Comparison of ENCODE assay signal across 12 cellular contexts in the genomic region with DNA sequence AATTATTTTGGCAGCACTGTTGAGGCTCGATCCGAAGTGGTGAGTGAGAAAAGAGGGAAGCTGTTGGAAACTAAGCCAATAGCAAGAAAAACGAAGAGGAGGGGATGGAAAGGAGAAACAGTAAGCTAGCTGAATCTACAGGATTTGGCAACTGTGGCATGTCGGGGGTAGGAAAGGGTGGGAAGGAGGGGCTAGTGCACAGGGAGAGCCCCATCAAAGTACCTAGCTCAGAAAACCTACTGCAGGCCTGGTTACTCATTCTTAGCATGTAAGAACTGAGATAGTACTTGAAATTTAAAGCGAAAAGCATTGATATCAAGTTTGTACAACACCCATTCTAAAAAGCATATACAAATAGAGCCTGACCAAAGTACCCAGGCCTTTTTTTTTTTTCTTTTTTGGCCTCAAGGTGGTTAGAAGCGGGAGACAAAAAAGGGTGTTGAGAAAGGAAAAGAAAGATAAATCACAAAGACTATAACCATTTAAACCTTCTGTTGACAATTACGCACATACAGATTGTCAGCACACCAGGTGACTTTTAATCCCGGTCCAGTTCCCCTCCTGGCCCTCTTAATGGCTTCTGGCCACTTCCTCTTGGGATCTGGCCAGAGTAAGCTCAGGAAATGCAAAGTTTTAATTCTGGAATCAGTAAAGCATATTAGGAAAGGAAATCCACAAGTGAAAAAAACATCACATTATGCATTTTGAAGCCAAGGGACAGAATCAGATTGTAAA. TPM values are rescaled to one million over a fixed set of nuclear protein-coding genes. Genes with fewer than 3 reads are reported as not detected.
A peak's percentile ranks its signal among the peaks of the same experiment; 100 is the strongest.
DNase-seq lines count a peak whose midpoint lies in the region; ATAC-seq and TF ChIP-seq lines count a peak whose summit lies in the region.
"Had no signal": no experiment of that assay in that cellular context is flagged by ENCODE, and none has a peak within 500 bp of the region (broad histone marks: within the 10 kb centered on the region; RNA-seq: fewer than 3 reads in every experiment).

No MANE protein-coding gene starts in this region.

- intact Hi-C loops in activated T-helper 1 cell treated with anti-CD3 and anti-CD28 coated beads, Interleukin-12 subunit alpha, Interleukin-12 subunit beta, Interleukin-2, Interleukin-4 antibody, amounts not matched to agents 30 ng/mL and 10 ng/mL and 1 ng/mL, durations not matched to agents 14 hours and 24 hours and 36 hours (cut with micrococcal nuclease): loop anchor here (2.0 kb wide), 1 partner anchor 167 kb away; a partner anchor contains a TSS
- intact Hi-C loops in heart right ventricle (cut with DNase I): loop anchor here in 2 of 10 donors (10.0 kb wide), 1 partner anchor 49 kb away; a partner anchor contains a TSS
- intact Hi-C loops in gastrocnemius medialis (cut with DNase I; ENCODE audit: low total_unique reads): no loop called here

- DNase-seq in DMS153 (lab: John Stamatoyannopoulos, UW): peak; percentile 29
- no peak for DNase-seq in DMS153 treated with DMSO at 0.1 percent for 48 hours (lab: John Stamatoyannopoulos, UW; ENCODE audit: unreplicated experiment)
- no peak for DNase-seq in activated T-helper 1 cell treated with anti-CD3 and anti-CD28 coated beads, Interleukin-12 subunit alpha, Interleukin-12 subunit beta, Interleukin-2, Interleukin-4 antibody, amounts not matched to agents 30 ng/mL and 10 ng/mL and 1 ng/mL, durations not matched to agents 14 hours and 24 hours and 36 hours (ENCODE audit: low spot score)
- DNase-seq in heart right ventricle: peak in 1 of 2 donors; percentile 63
- DNase-seq in gastrocnemius medialis: no peak
- no peak for DNase-seq in NCI-H2029 treated with DMSO at 0.1 percent for 48 hours (lab: John Stamatoyannopoulos, UW)
- DNase-seq: RPMI8226 had no signal

- peaks cover 0 to 41% (median 32%) of the 10 kb centered on the region in 9 donors for H3K4me1 ChIP-seq in heart right ventricle
- H3K4me1 ChIP-seq in gastrocnemius medialis: peaks cover 0 to 22% of the 10 kb centered on the region in 2 donors

- H3K36me3 Mint-ChIP-seq in activated T-helper 1 cell treated with anti-CD3 and anti-CD28 coated beads, Interleukin-12 subunit alpha, Interleukin-12 subunit beta, Interleukin-2, Interleukin-4 antibody, amounts not matched to agents 30 ng/mL and 10 ng/mL and 1 ng/mL, durations not matched to agents 14 hours and 24 hours and 36 hours (ENCODE audit: low read depth): peaks cover 6% of the 10 kb centered on the region

- peak overlapping the region in 2 of 10 donors; percentile 0 to 2 for H3K4me3 ChIP-seq in heart right ventricle
- no peak overlapping the region for H3K4me3 ChIP-seq in gastrocnemius medialis
- H3K4me3 ChIP-seq: tibial artery had no signal

- H3K9me3 Mint-ChIP-seq in activated T-helper 1 cell treated with anti-CD3 and anti-CD28 coated beads, Interleukin-12 subunit alpha, Interleukin-12 subunit beta, Interleukin-2, Interleukin-4 antibody, amounts not matched to agents 30 ng/mL and 10 ng/mL and 1 ng/mL, durations not matched to agents 14 hours and 24 hours and 36 hours: no peaks in the 10 kb centered on the region

- H3K9me3 ChIP-seq in heart right ventricle (no peaks in the 10 kb centered on the region), gastrocnemius medialis (no peaks in the 10 kb centered on the region)
- H3K9me3 ChIP-seq: tibial artery had no signal

- H3K4me1 Mint-ChIP-seq in activated T-helper 1 cell treated with anti-CD3 and anti-CD28 coated beads, Interleukin-12 subunit alpha, Interleukin-12 subunit beta, Interleukin-2, Interleukin-4 antibody, amounts not matched to agents 30 ng/mL and 10 ng/mL and 1 ng/mL, durations not matched to agents 14 hours and 24 hours and 36 hours (ENCODE audit: low read depth): peaks cover 32% of the 10 kb centered on the region

- no peaks in the 10 kb centered on the region for H3K27me3 Mint-ChIP-seq in activated T-helper 1 cell treated with anti-CD3 and anti-CD28 coated beads, Interleukin-12 subunit alpha, Interleukin-12 subunit beta, Interleukin-2, Interleukin-4 antibody, amounts not matched to agents 30 ng/mL and 10 ng/mL and 1 ng/mL, durations not matched to agents 14 hours and 24 hours and 36 hours (ENCODE audit: insufficient read depth)

- TF ChIP-seq POLR2A in gastrocnemius medialis (IDR thresholded peaks at IDR 0.05): no peak

- H3K27ac Mint-ChIP-seq in activated T-helper 1 cell treated with anti-CD3 and anti-CD28 coated beads, Interleukin-12 subunit alpha, Interleukin-12 subunit beta, Interleukin-2, Interleukin-4 antibody, amounts not matched to agents 30 ng/mL and 10 ng/mL and 1 ng/mL, durations not matched to agents 14 hours and 24 hours and 36 hours: peak overlapping the region; percentile 59

- H3K4me3 Mint-ChIP-seq in activated T-helper 1 cell treated with anti-CD3 and anti-CD28 coated beads, Interleukin-12 subunit alpha, Interleukin-12 subunit beta, Interleukin-2, Interleukin-4 antibody, amounts not matched to agents 30 ng/mL and 10 ng/mL and 1 ng/mL, durations not matched to agents 14 hours and 24 hours and 36 hours: no peak overlapping the region

- ATAC-seq in heart right ventricle (peak; percentile 58 to 93 (median 87)), gastrocnemius medialis (peak in 1 of 2 donors; percentile 62), GM18502 (IDR thresholded peaks at IDR 0.05; ENCODE audit: poor library complexity, unreplicated experiment) (no peak), HG03045 (IDR thresholded peaks at IDR 0.05; ENCODE audit: unreplicated experiment) (no peak)

- WGBS in heart right ventricle, 2 donors: 36 to 41% methylated on average over 8 of the region's 8 CpGs

- H3K27ac ChIP-seq in heart right ventricle: peak overlapping the region in 9 of 10 donors; percentile 36 to 82 (median 66)
- H3K27ac ChIP-seq in gastrocnemius medialis: peak overlapping the region; percentile 54 to 75 (median 58)
- H3K27ac ChIP-seq: 22Rv1, KMS-11, tibial artery had no signal

- no peak for TF ChIP-seq CTCF in heart right ventricle (IDR thresholded peaks at IDR 0.05)
- no peak for TF ChIP-seq CTCF in gastrocnemius medialis (IDR thresholded peaks at IDR 0.05 in 4 of 5, conservative IDR thresholded peaks at IDR 0.05 in 1 of 5)

- in situ Hi-C loops in gastrocnemius medialis (cut with MboI; ENCODE audit: low sequenced_read_pairs in 4 of 4): no loop called here

- H3K27me3 ChIP-seq in heart right ventricle: no peaks in the 10 kb centered on the region
- no peaks in the 10 kb centered on the region for H3K27me3 ChIP-seq in gastrocnemius medialis
- H3K27me3 ChIP-seq: tibial artery had no signal

- peaks cover 0 to 6% (median 0%) of the 10 kb centered on the region in 9 donors for H3K36me3 ChIP-seq in heart right ventricle
- H3K36me3 ChIP-seq in gastrocnemius medialis: no peaks in the 10 kb centered on the region
- H3K36me3 ChIP-seq: tibial artery had no signal

RNA-seq across cellular contexts. Expression of a gene that starts 50.4 kb away (rescaled TPM):
- 73.6 and 77.4 TPM in 2 replicates for total RNA-seq in activated T-helper 1 cell treated with anti-CD3 and anti-CD28 coated beads, Interleukin-12 subunit alpha, Interleukin-12 subunit beta, Interleukin-2, Interleukin-4 antibody, amounts not matched to agents 30 ng/mL and 10 ng/mL and 1 ng/mL, durations not matched to agents 14 hours and 24 hours and 36 hours
- total RNA-seq in heart right ventricle: 100 to 1,000 TPM; 129 to 193 (median 152) TPM
- 10 to 100 TPM; 43.9 to 71.8 TPM for polyA plus RNA-seq in heart right ventricle
- 10 to 100 TPM; 26.5 to 41.6 (median 36.2) TPM for total RNA-seq in gastrocnemius medialis

Comparison
In these comparisons a context has a peak if more than half of its experiments do, and no peak if none do; other contexts are left out.
1. ATAC-seq: peak in heart right ventricle (8 of 8); none in GM18502 (single experiment) and HG03045 (single experiment).